ENCODE assay signal across 14 cellular contexts in genomic region chr2:105383456-105383855, GRCh38. TPM values are rescaled to one million over a fixed set of nuclear protein-coding genes. Genes with fewer than 3 reads are reported as not detected.
DNase-seq lines count a peak whose midpoint lies in the region; ATAC-seq and TF ChIP-seq lines count a peak whose summit lies in the region.
"Had no signal": no experiment of that assay in that cellular context is flagged by ENCODE, and none has a peak within 500 bp of the region (broad histone marks: within the 10 kb centered on the region; RNA-seq: fewer than 3 reads in every experiment).

No MANE protein-coding gene starts in this region.

- H3K4me3 Mint-ChIP-seq in activated T-helper 1 cell treated with anti-CD3 and anti-CD28 coated beads, Interleukin-12 subunit alpha, Interleukin-12 subunit beta, Interleukin-2, Interleukin-4 antibody, amounts not matched to agents 30 ng/mL and 10 ng/mL and 1 ng/mL, durations not matched to agents 14 hours and 24 hours and 36 hours = no peak overlapping the region

- 48 to 60% methylated on average over 4 of the region's 4 CpGs for WGBS in heart right ventricle, 2 donors

- H3K4me3 ChIP-seq in heart right ventricle (no peak overlapping the region), gastrocnemius medialis (no peak overlapping the region)
- H3K4me3 ChIP-seq: colonic mucosa had no signal

- no peaks in the 10 kb centered on the region for H3K36me3 Mint-ChIP-seq in activated T-helper 1 cell treated with anti-CD3 and anti-CD28 coated beads, Interleukin-12 subunit alpha, Interleukin-12 subunit beta, Interleukin-2, Interleukin-4 antibody, amounts not matched to agents 30 ng/mL and 10 ng/mL and 1 ng/mL, durations not matched to agents 14 hours and 24 hours and 36 hours (ENCODE audit: low read depth)

- no peaks in the 10 kb centered on the region for H3K27me3 ChIP-seq in heart right ventricle
- H3K27me3 ChIP-seq in gastrocnemius medialis = no peaks in the 10 kb centered on the region
- H3K27me3 ChIP-seq: colonic mucosa had no signal

- in situ Hi-C loops in gastrocnemius medialis (cut with MboI; ENCODE audit: low sequenced_read_pairs in 4 of 4) = no loop called here

- H3K9me3 ChIP-seq in heart right ventricle (no peaks in the 10 kb centered on the region), gastrocnemius medialis (no peaks in the 10 kb centered on the region)
- H3K9me3 ChIP-seq: colonic mucosa had no signal

- no peak for TF ChIP-seq POLR2A in gastrocnemius medialis (IDR thresholded peaks at IDR 0.05)

- H3K4me1 ChIP-seq in heart right ventricle (peaks cover 17 to 100% (median 76%) of the 10 kb centered on the region in 9 donors), gastrocnemius medialis (peaks cover 77% of the 10 kb centered on the region in 2 donors)

- peaks cover 2% of the 10 kb centered on the region for H3K27me3 Mint-ChIP-seq in activated T-helper 1 cell treated with anti-CD3 and anti-CD28 coated beads, Interleukin-12 subunit alpha, Interleukin-12 subunit beta, Interleukin-2, Interleukin-4 antibody, amounts not matched to agents 30 ng/mL and 10 ng/mL and 1 ng/mL, durations not matched to agents 14 hours and 24 hours and 36 hours (ENCODE audit: insufficient read depth)

- intact Hi-C loops in heart right ventricle (cut with DNase I) (no loop called here), gastrocnemius medialis (cut with DNase I; ENCODE audit: low total_unique reads) (loop anchor here (5.0 to 10.0 kb wide), 2 partner anchors 114 to 361 kb away; partner anchors contain the start of gene NCK2)
- intact Hi-C loops in activated T-helper 1 cell treated with anti-CD3 and anti-CD28 coated beads, Interleukin-12 subunit alpha, Interleukin-12 subunit beta, Interleukin-2, Interleukin-4 antibody, amounts not matched to agents 30 ng/mL and 10 ng/mL and 1 ng/mL, durations not matched to agents 14 hours and 24 hours and 36 hours (cut with micrococcal nuclease) = no loop called here

- no peak overlapping the region for H3K27ac Mint-ChIP-seq in activated T-helper 1 cell treated with anti-CD3 and anti-CD28 coated beads, Interleukin-12 subunit alpha, Interleukin-12 subunit beta, Interleukin-2, Interleukin-4 antibody, amounts not matched to agents 30 ng/mL and 10 ng/mL and 1 ng/mL, durations not matched to agents 14 hours and 24 hours and 36 hours

- DNase-seq in GDM1 (lab: John Stamatoyannopoulos, UW) (peak; percentile 69), SKM-1 treated with dmso at 0.1 percent for 144 hours (lab: John Stamatoyannopoulos, UW; ENCODE audit: unreplicated experiment) (peak; percentile 71), heart right ventricle (no peak), gastrocnemius medialis (no peak), NCI-H69 (lab: John Stamatoyannopoulos, UW) (no peak)
- no peak for DNase-seq in activated T-helper 1 cell treated with anti-CD3 and anti-CD28 coated beads, Interleukin-12 subunit alpha, Interleukin-12 subunit beta, Interleukin-2, Interleukin-4 antibody, amounts not matched to agents 30 ng/mL and 10 ng/mL and 1 ng/mL, durations not matched to agents 14 hours and 24 hours and 36 hours (ENCODE audit: low spot score)
- DNase-seq: activated gamma-delta T cell, anterior cingulate cortex, colonic mucosa, glutamatergic neuron, islet precursor cell, WERI-Rb-1 had no signal

- peak in 4 of 8 donors; percentile 34 to 54 (median 49) for ATAC-seq in heart right ventricle
- ATAC-seq in gastrocnemius medialis = peak; percentile 65 to 67
- no peak for ATAC-seq in GM19395 (IDR thresholded peaks at IDR 0.05; ENCODE audit: unreplicated experiment)
- no peak for ATAC-seq in HG03025 (IDR thresholded peaks at IDR 0.05; ENCODE audit: low FRiP score, unreplicated experiment)

- no peak for TF ChIP-seq CTCF in heart right ventricle (IDR thresholded peaks at IDR 0.05)
- no peak for TF ChIP-seq CTCF in gastrocnemius medialis (IDR thresholded peaks at IDR 0.05 in 4 of 5, conservative IDR thresholded peaks at IDR 0.05 in 1 of 5)

- H3K27ac ChIP-seq in heart right ventricle = peak overlapping the region in 9 of 10 donors; percentile 32 to 93 (median 59)
- peak overlapping the region; percentile 72 to 81 (median 75) for H3K27ac ChIP-seq in gastrocnemius medialis
- H3K27ac ChIP-seq: colonic mucosa, WERI-Rb-1 had no signal

- peaks cover 0 to 76% (median 28%) of the 10 kb centered on the region in 9 donors for H3K36me3 ChIP-seq in heart right ventricle
- peaks cover 0 to 19% of the 10 kb centered on the region in 2 donors for H3K36me3 ChIP-seq in gastrocnemius medialis

- H3K9me3 Mint-ChIP-seq in activated T-helper 1 cell treated with anti-CD3 and anti-CD28 coated beads, Interleukin-12 subunit alpha, Interleukin-12 subunit beta, Interleukin-2, Interleukin-4 antibody, amounts not matched to agents 30 ng/mL and 10 ng/mL and 1 ng/mL, durations not matched to agents 14 hours and 24 hours and 36 hours = no peaks in the 10 kb centered on the region

- no peaks in the 10 kb centered on the region for H3K4me1 Mint-ChIP-seq in activated T-helper 1 cell treated with anti-CD3 and anti-CD28 coated beads, Interleukin-12 subunit alpha, Interleukin-12 subunit beta, Interleukin-2, Interleukin-4 antibody, amounts not matched to agents 30 ng/mL and 10 ng/mL and 1 ng/mL, durations not matched to agents 14 hours and 24 hours and 36 hours (ENCODE audit: low read depth)

RNA-seq across cellular contexts. Expression of gene FHL2, which starts 15.4 kb away (rescaled TPM):
- 1,000 to 10,000 TPM in 9 of 10 donors, 100 to 1,000 TPM in 1; 598 to 2,354 (median 1,687) TPM for total RNA-seq in heart right ventricle
- polyA plus RNA-seq in heart right ventricle = 100 to 1,000 TPM; 437 to 653 TPM
- 10 to 100 TPM; 14.9 to 31.8 (median 21.4) TPM for total RNA-seq in gastrocnemius medialis
- total RNA-seq in activated T-helper 1 cell treated with anti-CD3 and anti-CD28 coated beads, Interleukin-12 subunit alpha, Interleukin-12 subunit beta, Interleukin-2, Interleukin-4 antibody, amounts not matched to agents 30 ng/mL and 10 ng/mL and 1 ng/mL, durations not matched to agents 14 hours and 24 hours and 36 hours = 2.3 and 2.6 TPM in 2 replicates

RNA-seq across cellular contexts. Expression of gene C2orf49, which starts 46.1 kb away (rescaled TPM):
- total RNA-seq in heart right ventricle = 10 to 100 TPM; 12.2 to 22.9 (median 17.2) TPM
- 1 to 10 TPM; 9.0 to 9.1 TPM for polyA plus RNA-seq in heart right ventricle
- 10 to 100 TPM; 12.8 to 26.7 (median 18.6) TPM for total RNA-seq in gastrocnemius medialis
- total RNA-seq in activated T-helper 1 cell treated with anti-CD3 and anti-CD28 coated beads, Interleukin-12 subunit alpha, Interleukin-12 subunit beta, Interleukin-2, Interleukin-4 antibody, amounts not matched to agents 30 ng/mL and 10 ng/mL and 1 ng/mL, durations not matched to agents 14 hours and 24 hours and 36 hours = 18.5 and 23.4 TPM in 2 replicates

RNA-seq across cellular contexts. Expression of gene TGFBRAP1, which starts 53.9 kb away (rescaled TPM):
- total RNA-seq in heart right ventricle = 10 to 100 TPM in 9 of 10 donors, 1 to 10 TPM in 1; 8.3 to 12.7 (median 10.5) TPM
- 1 to 10 TPM; 2.1 to 3.4 TPM for polyA plus RNA-seq in heart right ventricle
- total RNA-seq in gastrocnemius medialis = 10 to 100 TPM; 19.7 to 28.9 (median 20.3) TPM
- total RNA-seq in activated T-helper 1 cell treated with anti-CD3 and anti-CD28 coated beads, Interleukin-12 subunit alpha, Interleukin-12 subunit beta, Interleukin-2, Interleukin-4 antibody, amounts not matched to agents 30 ng/mL and 10 ng/mL and 1 ng/mL, durations not matched to agents 14 hours and 24 hours and 36 hours = 23.1 and 27.3 TPM in 2 replicates

Comparison
In these comparisons a context has a peak if more than half of its experiments do, and no peak if none do; other contexts are left out.
1. DNase-seq: peak in GDM1 (single experiment) and SKM-1 treated with dmso at 0.1 percent for 144 hours (single experiment); none in heart right ventricle (0 of 2), gastrocnemius medialis (0 of 2), NCI-H69 (single experiment) and activated T-helper 1 cell treated with anti-CD3 and anti-CD28 coated beads, Interleukin-12 subunit alpha, Interleukin-12 subunit beta, Interleukin-2, Interleukin-4 antibody, amounts not matched to agents 30 ng/mL and 10 ng/mL and 1 ng/mL, durations not matched to agents 14 hours and 24 hours and 36 hours (single experiment).
2. ATAC-seq: peak in gastrocnemius medialis (2 of 2); none in GM19395 (single experiment) and HG03025 (single experiment).
3. RNA of gene FHL2, which starts 15.4 kb away (total RNA-seq): 598 to 2,354 TPM in heart right ventricle; 14.9 to 31.8 TPM in gastrocnemius medialis and 2.3 to 2.6 TPM in activated T-helper 1 cell treated with anti-CD3 and anti-CD28 coated beads, Interleukin-12 subunit alpha, Interleukin-12 subunit beta, Interleukin-2, Interleukin-4 antibody, amounts not matched to agents 30 ng/mL and 10 ng/mL and 1 ng/mL, durations not matched to agents 14 hours and 24 hours and 36 hours; every median in the first group is over 10 times any median in the second.